1 cellular context compared by ENCODE assay signal in genomic region chr12:107317751-107318553, GRCh38.
TF ChIP-seq lines count a peak whose summit lies in the region.

No MANE protein-coding gene starts in this region.

TF ChIP-seq in H1, 55 proteins besides CTCF, POLR2A, EP300 and RAD21 (continued from another document):
- peak; percentile 74 for TF ChIP-seq E2F6 (IDR thresholded peaks at IDR 0.05)
- no peak for TF ChIP-seq BCL11A (IDR thresholded peaks at IDR 0.05; ENCODE audit: low read depth in 2 of 2, low read length in 2 of 2)
- 0 out of 2 replicates have a peak, but pooled peaks have one; percentile 61 for TF ChIP-seq RBBP5 (IDR thresholded peaks at IDR 0.05; ENCODE audit: borderline replicate concordance, low read depth, low read length)
- TF ChIP-seq KDM4A (IDR thresholded peaks at IDR 0.05; ENCODE audit: low read depth, low read length, severe bottlenecking): peak; percentile 81
- no peak for TF ChIP-seq RXRA (IDR thresholded peaks at IDR 0.05; ENCODE audit: insufficient read depth, low read depth, low read length)
- no peak for TF ChIP-seq ATF2 (IDR thresholded peaks at IDR 0.05; ENCODE audit: low read length)
- no peak for TF ChIP-seq CHD1 (IDR thresholded peaks at IDR 0.05; ENCODE audit: low read depth, low read length)
- peak; percentile 36; the same call in 1 of the 2 replicates for TF ChIP-seq TAF1 (IDR thresholded peaks at IDR 0.05; ENCODE audit: low read depth, low read length)
